In the genomic region with DNA sequence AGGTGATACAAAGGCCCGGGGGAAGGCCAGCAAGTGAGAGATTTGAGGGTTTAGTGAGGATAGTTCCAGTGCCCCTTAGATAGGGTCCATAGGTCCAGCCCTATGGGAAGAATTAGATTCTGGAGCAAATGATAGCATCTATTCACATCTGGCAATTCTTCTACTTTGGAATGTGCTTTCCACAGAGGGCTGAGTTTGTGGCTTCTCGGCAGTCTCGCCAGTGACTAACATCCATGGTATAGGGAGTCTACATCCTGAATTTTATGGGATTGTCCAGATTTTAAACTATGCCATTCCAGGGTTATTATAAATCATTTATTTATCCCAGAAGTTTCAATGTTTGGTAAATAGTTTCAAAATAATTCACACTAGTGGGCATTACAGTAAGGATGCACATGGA, we compare ENCODE assay signal across 15 cellular contexts.
"Had no signal": no experiment of that assay in that cellular context is flagged by ENCODE, and none has a peak within 500 bp of the region (broad histone marks: within the 10 kb centered on the region; RNA-seq: fewer than 3 reads in every experiment).

No MANE protein-coding gene starts in this region.

- H3K36me3 ChIP-seq: heart left ventricle, left lung had no signal

- ATAC-seq: activated T-helper 17 cell treated with anti-CD3 and anti-CD28 coated beads, Interleukin-2, amount 50 U/mL, for 72 hours; heart left ventricle; left lung; sciatic nerve had no signal

- H3K27me3 ChIP-seq: heart left ventricle had no signal

- DNase-seq: activated B cell treated with CpG ODN at 0.5 μM for 24 hours; activated CD4-positive, alpha-beta T cell treated with anti-CD3 and anti-CD28 coated beads, Interleukin-2, amount 10 ng/mL, durations not matched to agents 7 days and 5 days; activated CD8-positive, alpha-beta memory T cell treated with anti-CD3 and anti-CD28 coated beads for 24 hours; activated naive CD4-positive, alpha-beta T cell treated with anti-CD3 and anti-CD28 coated beads, Interleukin-2, amount 10 ng/mL, durations not matched to agents 7 days and 5 days; activated T-cell treated with anti-CD3 and anti-CD28 coated beads for 4 hours; amniotic stem cell; erythroblast; foreskin melanocyte; heart left ventricle; left lung; occipital lobe; stimulated activated CD4-positive, alpha-beta T cell treated with anti-CD3 and anti-CD28 coated beads, Interleukin-12 subunit alpha, Interleukin-12 subunit beta, amount 100 ng/mL, for 4 hours; stimulated activated naive CD4-positive, alpha-beta T cell had no signal

- H3K4me1 ChIP-seq: left lung had no signal

- H3K27ac ChIP-seq: heart left ventricle, left lung had no signal

- H3K4me3 ChIP-seq: heart left ventricle, left lung had no signal
